18 cellular contexts compared by ENCODE assay signal in genomic region chr2:20589975-20590703, GRCh38.
DNase-seq lines count a peak whose midpoint lies in the region; ATAC-seq, FAIRE-seq and TF ChIP-seq lines count a peak whose summit lies in the region.
"Had no signal": no experiment of that assay in that cellular context is flagged by ENCODE, and none has a peak within 500 bp of the region (broad histone marks: within the 10 kb centered on the region; RNA-seq: fewer than 3 reads in every experiment).

No MANE protein-coding gene starts in this region.

- no peak overlapping the region for H3K27ac Mint-ChIP-seq in activated naive CD8-positive, alpha-beta T cell treated with anti-CD3 and anti-CD28 coated beads, Interleukin-2, amount 10 ng/mL, durations not matched to agents 7 days and 5 days
- H3K27ac Mint-ChIP-seq in activated naive CD8-positive, alpha-beta T cell treated with anti-CD3 and anti-CD28 coated beads, Interleukin-2, amount 50 U/mL, for 24 hours: no peak overlapping the region
- no peak overlapping the region for H3K27ac Mint-ChIP-seq in activated CD4-positive, alpha-beta memory T cell treated with anti-CD3 and anti-CD28 coated beads, Interleukin-2, amount 10 ng/mL, durations not matched to agents 7 days and 5 days
- H3K27ac Mint-ChIP-seq: activated naive CD4-positive, alpha-beta T cell treated with anti-CD3 and anti-CD28 coated beads, Interleukin-2, amount 50 U/mL, for 72 hours had no signal

- DNase-seq in activated naive CD8-positive, alpha-beta T cell treated with anti-CD3 and anti-CD28 coated beads, Interleukin-2, amount 10 ng/mL, durations not matched to agents 7 days and 5 days: peak; percentile 15
- no peak for DNase-seq in activated naive CD8-positive, alpha-beta T cell treated with anti-CD3 and anti-CD28 coated beads, Interleukin-2, amount 50 U/mL, for 24 hours
- DNase-seq in bronchial epithelial cell (ENCODE audit: low read depth) (peak; percentile 57), left lung (peak; percentile 31 to 58), suprapubic skin (ENCODE audit: low spot score in 2 of 2) (peak; percentile 50 to 71), NCI-H2081 treated with DMSO at 0.1 percent for 48 hours (lab: John Stamatoyannopoulos, UW) (no peak), SHP77 (lab: John Stamatoyannopoulos, UW) (no peak)
- no peak for DNase-seq in activated CD4-positive, alpha-beta memory T cell treated with anti-CD3 and anti-CD28 coated beads, Interleukin-2, amount 10 ng/mL, durations not matched to agents 7 days and 5 days
- DNase-seq: ACHN, erythroblast, hippocampal formation, NCI-H1105, NCI-H526 treated with DMSO at 0.1 percent for 48 hours, occipital lobe had no signal

- H3K9me3 ChIP-seq in left lung (no peaks in the 10 kb centered on the region), suprapubic skin (no peaks in the 10 kb centered on the region)
- H3K9me3 ChIP-seq: tibial artery had no signal

- H3K4me3 ChIP-seq in bronchial epithelial cell (ENCODE audit: low read depth, low read length): no peak overlapping the region
- H3K4me3 ChIP-seq in left lung: no peak overlapping the region
- H3K4me3 ChIP-seq in suprapubic skin: no peak overlapping the region
- H3K4me3 ChIP-seq: tibial artery had no signal

- H3K36me3 ChIP-seq in bronchial epithelial cell (ENCODE audit: control insufficient read depth, insufficient read depth, low read length) (no peaks in the 10 kb centered on the region), left lung (no peaks in the 10 kb centered on the region), suprapubic skin (no peaks in the 10 kb centered on the region)
- H3K36me3 ChIP-seq: tibial artery had no signal

- intact Hi-C loops in left lung (cut with DNase I): no loop called here

- no peak for FAIRE-seq in bronchial epithelial cell (lab: Jason Lieb, UNC)
- FAIRE-seq: D721Med had no signal

- H3K27ac ChIP-seq in left lung (no peak overlapping the region), suprapubic skin (no peak overlapping the region)
- H3K27ac ChIP-seq: tibial artery had no signal

- no peak for TF ChIP-seq EP300 in suprapubic skin (IDR thresholded peaks at IDR 0.05)

- TF ChIP-seq POLR2A in suprapubic skin (IDR thresholded peaks at IDR 0.05): no peak

- H3K4me1 ChIP-seq in left lung (peaks cover 22 to 39% of the 10 kb centered on the region in 2 donors), suprapubic skin (peaks cover 32% of the 10 kb centered on the region)

- H3K36me3 Mint-ChIP-seq in activated naive CD8-positive, alpha-beta T cell treated with anti-CD3 and anti-CD28 coated beads, Interleukin-2, amount 10 ng/mL, durations not matched to agents 7 days and 5 days: no peaks in the 10 kb centered on the region
- H3K36me3 Mint-ChIP-seq in activated naive CD8-positive, alpha-beta T cell treated with anti-CD3 and anti-CD28 coated beads, Interleukin-2, amount 50 U/mL, for 24 hours (ENCODE audit: low read depth): no peaks in the 10 kb centered on the region
- H3K36me3 Mint-ChIP-seq in activated CD4-positive, alpha-beta memory T cell treated with anti-CD3 and anti-CD28 coated beads, Interleukin-2, amount 10 ng/mL, durations not matched to agents 7 days and 5 days (ENCODE audit: low read depth): no peaks in the 10 kb centered on the region
- H3K36me3 Mint-ChIP-seq: activated naive CD4-positive, alpha-beta T cell treated with anti-CD3 and anti-CD28 coated beads, Interleukin-2, amount 50 U/mL, for 72 hours had no signal

- CTCF ChIA-PET in activated CD4-positive, alpha-beta memory T cell treated with anti-CD3 and anti-CD28 coated beads, Interleukin-2, amount 10 ng/mL, durations not matched to agents 7 days and 5 days (lab: Charles Lee): interaction anchor here (1.1 kb wide), 1 partner anchor 53 kb away, joined by 3 read pairs; no protein-coding TSS in a partner anchor

- WGBS in suprapubic skin: 83% methylated on average over 14 of the region's 14 CpGs

- TF ChIP-seq CTCF in bronchial epithelial cell (IDR thresholded peaks at IDR 0.05; ENCODE audit: insufficient read depth, low read length, severe bottlenecking) (no peak), left lung (IDR thresholded peaks at IDR 0.05) (no peak), suprapubic skin (IDR thresholded peaks at IDR 0.05) (no peak)

- no peak overlapping the region for H3K4me3 Mint-ChIP-seq in activated naive CD8-positive, alpha-beta T cell treated with anti-CD3 and anti-CD28 coated beads, Interleukin-2, amount 10 ng/mL, durations not matched to agents 7 days and 5 days
- no peak overlapping the region for H3K4me3 Mint-ChIP-seq in activated naive CD8-positive, alpha-beta T cell treated with anti-CD3 and anti-CD28 coated beads, Interleukin-2, amount 50 U/mL, for 24 hours
- H3K4me3 Mint-ChIP-seq in activated CD4-positive, alpha-beta memory T cell treated with anti-CD3 and anti-CD28 coated beads, Interleukin-2, amount 10 ng/mL, durations not matched to agents 7 days and 5 days: no peak overlapping the region

- no peak for ATAC-seq in activated naive CD8-positive, alpha-beta T cell treated with anti-CD3 and anti-CD28 coated beads, Interleukin-2, amount 10 ng/mL, durations not matched to agents 7 days and 5 days (ENCODE audit: low read depth)
- no peak for ATAC-seq in activated naive CD8-positive, alpha-beta T cell treated with anti-CD3 and anti-CD28 coated beads, Interleukin-2, amount 50 U/mL, for 24 hours
- no peak for ATAC-seq in left lung
- ATAC-seq: activated naive CD4-positive, alpha-beta T cell treated with anti-CD3 and anti-CD28 coated beads, Interleukin-2, amount 50 U/mL, for 72 hours; Panc1 had no signal

- H3K27me3 Mint-ChIP-seq in activated naive CD8-positive, alpha-beta T cell treated with anti-CD3 and anti-CD28 coated beads, Interleukin-2, amount 10 ng/mL, durations not matched to agents 7 days and 5 days: peaks cover 9% of the 10 kb centered on the region
- H3K27me3 Mint-ChIP-seq in activated naive CD8-positive, alpha-beta T cell treated with anti-CD3 and anti-CD28 coated beads, Interleukin-2, amount 50 U/mL, for 24 hours: no peaks in the 10 kb centered on the region
- H3K27me3 Mint-ChIP-seq in activated CD4-positive, alpha-beta memory T cell treated with anti-CD3 and anti-CD28 coated beads, Interleukin-2, amount 10 ng/mL, durations not matched to agents 7 days and 5 days: peaks cover 5% of the 10 kb centered on the region

- H3K27me3 ChIP-seq in bronchial epithelial cell (ENCODE audit: control insufficient read depth, insufficient read depth, low read length) (no peaks in the 10 kb centered on the region), left lung (no peaks in the 10 kb centered on the region), suprapubic skin (no peaks in the 10 kb centered on the region)
- H3K27me3 ChIP-seq: tibial artery had no signal

- POLR2A ChIA-PET in activated naive CD8-positive, alpha-beta T cell treated with anti-CD3 and anti-CD28 coated beads, Interleukin-2, amount 10 ng/mL, durations not matched to agents 7 days and 5 days (lab: Charles Lee): no interaction called here
- POLR2A ChIA-PET in activated CD4-positive, alpha-beta memory T cell treated with anti-CD3 and anti-CD28 coated beads, Interleukin-2, amount 10 ng/mL, durations not matched to agents 7 days and 5 days (lab: Charles Lee): no interaction called here

- no peaks in the 10 kb centered on the region for H3K4me1 Mint-ChIP-seq in activated naive CD8-positive, alpha-beta T cell treated with anti-CD3 and anti-CD28 coated beads, Interleukin-2, amount 10 ng/mL, durations not matched to agents 7 days and 5 days
- H3K4me1 Mint-ChIP-seq in activated naive CD8-positive, alpha-beta T cell treated with anti-CD3 and anti-CD28 coated beads, Interleukin-2, amount 50 U/mL, for 24 hours: peaks cover 5% of the 10 kb centered on the region
- peaks cover 12% of the 10 kb centered on the region for H3K4me1 Mint-ChIP-seq in activated CD4-positive, alpha-beta memory T cell treated with anti-CD3 and anti-CD28 coated beads, Interleukin-2, amount 10 ng/mL, durations not matched to agents 7 days and 5 days

- H3K9me3 Mint-ChIP-seq in activated naive CD8-positive, alpha-beta T cell treated with anti-CD3 and anti-CD28 coated beads, Interleukin-2, amount 10 ng/mL, durations not matched to agents 7 days and 5 days: no peaks in the 10 kb centered on the region
- no peaks in the 10 kb centered on the region for H3K9me3 Mint-ChIP-seq in activated naive CD8-positive, alpha-beta T cell treated with anti-CD3 and anti-CD28 coated beads, Interleukin-2, amount 50 U/mL, for 24 hours
- H3K9me3 Mint-ChIP-seq in activated CD4-positive, alpha-beta memory T cell treated with anti-CD3 and anti-CD28 coated beads, Interleukin-2, amount 10 ng/mL, durations not matched to agents 7 days and 5 days: no peaks in the 10 kb centered on the region
- H3K9me3 Mint-ChIP-seq: activated naive CD4-positive, alpha-beta T cell treated with anti-CD3 and anti-CD28 coated beads, Interleukin-2, amount 50 U/mL, for 72 hours had no signal

Comparison
In these comparisons a context has a peak if more than half of its experiments do, and no peak if none do; other contexts are left out.
1. DNase-seq: peak in activated naive CD8-positive, alpha-beta T cell treated with anti-CD3 and anti-CD28 coated beads, Interleukin-2, amount 10 ng/mL, durations not matched to agents 7 days and 5 days (single experiment), bronchial epithelial cell (single experiment), left lung (2 of 2) and suprapubic skin (2 of 2); none in activated naive CD8-positive, alpha-beta T cell treated with anti-CD3 and anti-CD28 coated beads, Interleukin-2, amount 50 U/mL, for 24 hours (single experiment), NCI-H2081 treated with DMSO at 0.1 percent for 48 hours (single experiment), SHP77 (0 of 2) and activated CD4-positive, alpha-beta memory T cell treated with anti-CD3 and anti-CD28 coated beads, Interleukin-2, amount 10 ng/mL, durations not matched to agents 7 days and 5 days (single experiment).